ENCODE assay signal across 10 cellular contexts in the genomic region with DNA sequence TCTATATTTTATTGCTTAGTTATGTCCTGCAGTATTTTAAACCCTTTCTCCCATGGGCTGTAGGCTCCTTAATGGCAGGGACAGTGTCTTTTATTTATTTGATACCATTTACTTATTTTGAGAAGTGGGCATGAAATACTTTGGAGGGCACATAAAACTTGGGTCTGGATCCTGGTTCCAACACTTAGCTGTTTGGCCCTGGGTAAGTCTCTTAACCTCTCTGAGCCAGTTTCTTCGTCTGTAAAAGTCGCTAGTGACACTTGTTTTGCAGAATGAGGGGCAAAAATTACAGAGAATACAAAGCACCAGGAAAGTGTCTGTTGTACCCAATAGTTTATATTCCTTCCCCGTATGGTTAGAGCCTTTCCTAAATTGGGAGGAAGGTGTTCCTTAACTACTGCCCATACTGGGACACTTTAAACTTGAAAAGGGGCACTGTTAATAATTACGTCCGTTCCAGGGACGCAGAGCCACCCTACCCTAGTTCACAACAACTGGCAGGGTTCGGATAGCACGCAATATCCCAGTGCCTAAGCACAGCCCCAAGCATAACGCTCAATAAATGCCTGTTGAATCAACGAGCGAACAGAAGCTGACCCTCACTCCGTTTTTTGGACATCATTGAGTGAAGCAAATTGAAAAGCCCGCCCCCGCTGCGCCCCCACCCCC. TPM values are rescaled to one million over a fixed set of nuclear protein-coding genes. Genes with fewer than 3 reads are reported as not detected.
DNase-seq lines count a peak whose midpoint lies in the region; ATAC-seq, FAIRE-seq and TF ChIP-seq lines count a peak whose summit lies in the region.
"Had no signal": no experiment of that assay in that cellular context is flagged by ENCODE, and none has a peak within 500 bp of the region (broad histone marks: within the 10 kb centered on the region; RNA-seq: fewer than 3 reads in every experiment).

No MANE protein-coding gene starts in this region.

- DNase-seq in T-helper 1 cell (no peak), kidney (no peak), substantia nigra (lab: John Stamatoyannopoulos, UW) (no peak), CD1c-positive myeloid dendritic cell (ENCODE audit: extremely low spot score) (no peak), HPDE6-E6E7 (ENCODE audit: extremely low spot score) (no peak)

- intact Hi-C loops in kidney (cut with DNase I): no loop called here

- no peak for TF ChIP-seq CTCF in kidney (IDR thresholded peaks at IDR 0.05; ENCODE audit: borderline replicate concordance, extremely low read depth, insufficient read depth)

- H3K4me3 ChIP-seq in kidney (ENCODE audit: low read length in 2 of 2): peak overlapping the region; percentile 59 to 70

- no peaks in the 10 kb centered on the region for H3K9me3 ChIP-seq in kidney (ENCODE audit: control insufficient read depth in 1 of 2, low read length in 2 of 2)

- no peaks in the 10 kb centered on the region for H3K27me3 Mint-ChIP-seq in T-helper 1 cell treated with Interleukin-12 subunit alpha and Interleukin-12 subunit beta and Interleukin-4 antibody, amounts not matched to agents 30 μg/mL and 1 μg/mL, for 36 hours (ENCODE audit: low read depth)
- no peaks in the 10 kb centered on the region for H3K27me3 Mint-ChIP-seq in activated T-helper 17 cell treated with anti-CD3 and anti-CD28 coated beads, Interleukin-2, amount 50 U/mL, for 72 hours

- H3K36me3 Mint-ChIP-seq in T-helper 1 cell treated with Interleukin-12 subunit alpha and Interleukin-12 subunit beta and Interleukin-4 antibody, amounts not matched to agents 30 μg/mL and 1 μg/mL, for 36 hours (ENCODE audit: low read depth): no peaks in the 10 kb centered on the region
- H3K36me3 Mint-ChIP-seq in activated T-helper 17 cell treated with anti-CD3 and anti-CD28 coated beads, Interleukin-2, amount 50 U/mL, for 72 hours (ENCODE audit: low read depth): no peaks in the 10 kb centered on the region

- H3K9ac ChIP-seq in kidney (ENCODE audit: low read length in 2 of 2): peak overlapping the region in 1 of 2 donors; percentile 44

- peak overlapping the region; percentile 88 for H3K27ac Mint-ChIP-seq in T-helper 1 cell treated with Interleukin-12 subunit alpha and Interleukin-12 subunit beta and Interleukin-4 antibody, amounts not matched to agents 30 μg/mL and 1 μg/mL, for 36 hours
- H3K27ac Mint-ChIP-seq in activated T-helper 17 cell treated with anti-CD3 and anti-CD28 coated beads, Interleukin-2, amount 50 U/mL, for 72 hours: peak overlapping the region; percentile 75

- peak overlapping the region; percentile 86 for H3K4me3 Mint-ChIP-seq in T-helper 1 cell treated with Interleukin-12 subunit alpha and Interleukin-12 subunit beta and Interleukin-4 antibody, amounts not matched to agents 30 μg/mL and 1 μg/mL, for 36 hours
- peak overlapping the region; percentile 78 for H3K4me3 Mint-ChIP-seq in activated T-helper 17 cell treated with anti-CD3 and anti-CD28 coated beads, Interleukin-2, amount 50 U/mL, for 72 hours

- peaks cover 57% of the 10 kb centered on the region for H3K4me1 Mint-ChIP-seq in T-helper 1 cell treated with Interleukin-12 subunit alpha and Interleukin-12 subunit beta and Interleukin-4 antibody, amounts not matched to agents 30 μg/mL and 1 μg/mL, for 36 hours (ENCODE audit: low read depth)
- peaks cover 34% of the 10 kb centered on the region for H3K4me1 Mint-ChIP-seq in activated T-helper 17 cell treated with anti-CD3 and anti-CD28 coated beads, Interleukin-2, amount 50 U/mL, for 72 hours

- ATAC-seq in activated T-helper 17 cell treated with anti-CD3 and anti-CD28 coated beads, Interleukin-2, amount 50 U/mL, for 72 hours (replicated peaks): no peak
- ATAC-seq in GM19463 (IDR thresholded peaks at IDR 0.05; ENCODE audit: unreplicated experiment): no peak

- no peak for FAIRE-seq in kidney (lab: Jason Lieb, UNC)

- H3K27ac ChIP-seq in kidney (ENCODE audit: low read depth in 2 of 2, low read length in 2 of 2): peak overlapping the region; percentile 85 to 96
- H3K27ac ChIP-seq in substantia nigra (ENCODE audit: low read depth, low read length, poor library complexity, severe bottlenecking): peak overlapping the region; percentile 100

- no peaks in the 10 kb centered on the region for H3K9me3 Mint-ChIP-seq in T-helper 1 cell treated with Interleukin-12 subunit alpha and Interleukin-12 subunit beta and Interleukin-4 antibody, amounts not matched to agents 30 μg/mL and 1 μg/mL, for 36 hours
- no peaks in the 10 kb centered on the region for H3K9me3 Mint-ChIP-seq in activated T-helper 17 cell treated with anti-CD3 and anti-CD28 coated beads, Interleukin-2, amount 50 U/mL, for 72 hours

- no peaks in the 10 kb centered on the region for H3K36me3 ChIP-seq in kidney (ENCODE audit: control insufficient read depth in 1 of 2, insufficient read depth in 2 of 2, low read length in 2 of 2)

- peaks cover 48 to 53% of the 10 kb centered on the region in 2 donors for H3K4me1 ChIP-seq in kidney (ENCODE audit: control insufficient read depth in 1 of 2, insufficient read depth in 1 of 2, low read depth in 1 of 2, low read length in 2 of 2)

RNA-seq across cellular contexts. Expression of a gene that starts 6.0 kb away (rescaled TPM):
- total RNA-seq in activated T-helper 17 cell treated with anti-CD3 and anti-CD28 coated beads, Interleukin-2, amount 50 U/mL, for 72 hours: 1 to 10 TPM; 1.8 to 1.9 TPM
- total RNA-seq in kidney: 0.47 TPM
- 0.69 TPM for polyA plus RNA-seq in kidney (ENCODE audit: insufficient read depth, low read depth, low replicate concordance)

RNA-seq across cellular contexts. Expression of a gene that starts 42.2 kb away (rescaled TPM):
- total RNA-seq in activated T-helper 17 cell treated with anti-CD3 and anti-CD28 coated beads, Interleukin-2, amount 50 U/mL, for 72 hours: 100 to 1,000 TPM in 1 of 2 donors, 10 to 100 TPM in 1; 39.9 to 101 TPM
- 267 TPM for total RNA-seq in kidney
- polyA plus RNA-seq in kidney (ENCODE audit: insufficient read depth, low read depth, low replicate concordance): 45.6 TPM

RNA-seq across cellular contexts. Expression of a gene that starts 45.5 kb away (rescaled TPM):
- total RNA-seq in activated T-helper 17 cell treated with anti-CD3 and anti-CD28 coated beads, Interleukin-2, amount 50 U/mL, for 72 hours: not detected
- total RNA-seq in kidney: not detected
- not detected for polyA plus RNA-seq in kidney (ENCODE audit: insufficient read depth, low read depth, low replicate concordance)
- total RNA-seq: dermis blood vessel endothelial cell, LHCN-M2 had no signal

RNA-seq across cellular contexts. Expression of a gene that starts 49.9 kb away (rescaled TPM):
- total RNA-seq in activated T-helper 17 cell treated with anti-CD3 and anti-CD28 coated beads, Interleukin-2, amount 50 U/mL, for 72 hours: not detected
- total RNA-seq in kidney: not detected
- polyA plus RNA-seq in kidney (ENCODE audit: insufficient read depth, low read depth, low replicate concordance): not detected
- total RNA-seq: dermis blood vessel endothelial cell, LHCN-M2 had no signal
